In genomic region chr11:36601145-36601544, GRCh38 we compare ENCODE assay signal across 17 cellular contexts. TPM values are rescaled to one million over a fixed set of nuclear protein-coding genes. Genes with fewer than 3 reads are reported as not detected.
"Had no signal": no experiment of that assay in that cellular context is flagged by ENCODE, and none has a peak within 500 bp of the region (broad histone marks: within the 10 kb centered on the region; RNA-seq: fewer than 3 reads in every experiment).

No MANE protein-coding gene starts in this region.

- H3K9me3 ChIP-seq: sigmoid colon, suprapubic skin, upper lobe of left lung had no signal

- H3K27me3 ChIP-seq: hepatocyte, sigmoid colon, suprapubic skin, upper lobe of left lung had no signal

- DNase-seq: activated B cell treated with CpG ODN at 0.5 μM for 24 hours; activated CD4-positive, alpha-beta T cell treated with anti-CD3 and anti-CD28 coated beads, Interleukin-2, amount 10 ng/mL, durations not matched to agents 7 days and 5 days; cortex of kidney; effector memory CD4-positive, alpha-beta T cell; left ventricle myocardium superior; mesenchymal stem cell; nephron progenitor cell; sigmoid colon; stimulated activated CD4-positive, alpha-beta T cell treated with anti-CD3 and anti-CD28 coated beads, Interleukin-12 subunit alpha, Interleukin-12 subunit beta, amount 100 ng/mL, for 4 hours; stimulated activated naive CD8-positive, alpha-beta T cell treated with anti-CD3 and anti-CD28 coated beads, Interleukin-15, Interleukin-2, amounts not matched to agents 100 U/mL and 50 U/mL, for 24 hours; upper lobe of left lung had no signal

- H3K4me1 ChIP-seq: suprapubic skin, upper lobe of left lung had no signal

- H3K4me3 ChIP-seq: hepatocyte, sigmoid colon, suprapubic skin, upper lobe of left lung had no signal

- H3K27ac ChIP-seq: hepatocyte, sigmoid colon, suprapubic skin, upper lobe of left lung had no signal

- H3K36me3 ChIP-seq: sigmoid colon, suprapubic skin, upper lobe of left lung had no signal

- ATAC-seq: left ventricle myocardium superior; stimulated activated naive CD8-positive, alpha-beta T cell treated with anti-CD3 and anti-CD28 coated beads, Interleukin-15, Interleukin-2, amounts not matched to agents 100 U/mL and 50 U/mL, for 24 hours had no signal

RNA-seq across cellular contexts. Expression of gene RAG2, which starts 3.1 kb away (rescaled TPM):
- total RNA-seq: activated B cell treated with CpG ODN at 0.5 μM for 24 hours; activated CD4-positive, alpha-beta T cell treated with anti-CD3 and anti-CD28 coated beads, Interleukin-2, amount 10 ng/mL, durations not matched to agents 7 days and 5 days; activated CD8-positive, alpha-beta memory T cell treated with anti-CD3 and anti-CD28 coated beads for 36 hours; hepatocyte; kidney epithelial cell; left ventricle myocardium superior; osteoblast; pulmonary artery endothelial cell; sigmoid colon; suprapubic skin; upper lobe of left lung had no signal
